10 cellular contexts compared by ENCODE assay signal in the genomic region with DNA sequence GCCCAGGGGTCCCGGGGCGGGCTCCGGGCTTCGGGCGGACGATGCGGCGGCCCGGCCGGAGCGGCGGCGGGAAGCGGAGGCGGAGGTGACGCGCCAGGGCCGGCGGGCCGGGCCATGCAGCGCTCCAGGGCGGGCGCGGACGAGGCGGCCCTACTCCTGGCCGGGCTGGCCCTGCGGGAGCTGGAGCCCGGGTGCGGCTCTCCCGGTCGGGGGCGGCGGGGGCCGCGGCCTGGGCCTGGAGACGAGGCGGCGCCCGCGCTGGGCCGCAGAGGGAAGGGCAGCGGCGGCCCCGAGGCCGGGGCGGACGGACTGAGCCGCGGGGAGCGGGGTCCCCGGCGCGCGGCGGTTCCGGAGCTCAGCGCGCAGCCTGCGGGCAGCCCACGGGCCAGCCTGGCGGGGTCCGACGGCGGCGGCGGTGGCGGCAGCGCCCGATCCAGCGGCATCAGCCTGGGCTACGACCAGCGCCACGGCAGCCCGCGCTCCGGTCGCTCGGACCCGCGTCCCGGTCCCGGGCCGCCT. TPM values are rescaled to one million over a fixed set of nuclear protein-coding genes. Genes with fewer than 3 reads are reported as not detected.
DNase-seq lines count a peak whose midpoint lies in the region; ATAC-seq and TF ChIP-seq lines count a peak whose summit lies in the region.
"Had no signal": no experiment of that assay in that cellular context is flagged by ENCODE, and none has a peak within 500 bp of the region (broad histone marks: within the 10 kb centered on the region; RNA-seq: fewer than 3 reads in every experiment).

No MANE protein-coding gene starts in this region.

- intact Hi-C loops in A673 (cut with micrococcal nuclease; ENCODE audit: unreplicated experiment): no loop called here
- intact Hi-C loops in CD4-positive, alpha-beta memory T cell (cut with micrococcal nuclease): no loop called here

- peak overlapping the region; percentile 76 for H3K9ac ChIP-seq in NT2/D1 (ENCODE audit: insufficient read length, low read depth)
- no peak overlapping the region for H3K9ac ChIP-seq in muscle layer of colon (ENCODE audit: low read length)

- peak; percentile 41 for ATAC-seq in esophagus mucosa
- no peak for ATAC-seq in GM21786 (IDR thresholded peaks at IDR 0.05; ENCODE audit: unreplicated experiment)

- H3K27ac ChIP-seq in A673 (ENCODE audit: low read depth, low read length, poor library complexity, severe bottlenecking): no peak overlapping the region
- H3K27ac ChIP-seq in muscle layer of colon (ENCODE audit: low read depth, low read length): peak overlapping the region; percentile 4
- H3K27ac ChIP-seq in CD4-positive, alpha-beta memory T cell (ENCODE audit: low read depth, low read length): no peak overlapping the region

- no peak overlapping the region for H3K4me3 Mint-ChIP-seq in CD4-positive, alpha-beta memory T cell

- H3K4me1 Mint-ChIP-seq in CD4-positive, alpha-beta memory T cell: peaks cover 0 to 9% (median 4%) of the 10 kb centered on the region in 4 donors

- H3K36me3 ChIP-seq in A673 (ENCODE audit: insufficient read depth, low read length, poor library complexity, severe bottlenecking) (no peaks in the 10 kb centered on the region), NT2/D1 (ENCODE audit: insufficient read depth, insufficient read length, low read length) (peaks cover 11% of the 10 kb centered on the region), muscle layer of colon (ENCODE audit: insufficient read depth, low read length) (no peaks in the 10 kb centered on the region)
- no peaks in the 10 kb centered on the region for H3K36me3 ChIP-seq in CD4-positive, alpha-beta memory T cell (ENCODE audit: insufficient read depth, low read length)

- peak overlapping the region; percentile 61 for H3K4me3 ChIP-seq in A673 (ENCODE audit: low read depth, low read length, poor library complexity, severe bottlenecking)
- H3K4me3 ChIP-seq in NT2/D1 (ENCODE audit: insufficient read length, low read depth): peak overlapping the region; percentile 69
- H3K4me3 ChIP-seq in muscle layer of colon (ENCODE audit: low read depth in 1 of 2, low read length in 2 of 2): peak overlapping the region; percentile 45 to 50
- no peak overlapping the region for H3K4me3 ChIP-seq in CD4-positive, alpha-beta memory T cell (ENCODE audit: low read length in 2 of 2)

- no TSS peak for BruUV-seq in A673 (replicated peaks; lab: Mats Ljungman, UMichigan)

- H3K27me3 Mint-ChIP-seq in CD4-positive, alpha-beta memory T cell: peaks cover 26 to 27% of the 10 kb centered on the region in 2 donors

- H3K36me3 Mint-ChIP-seq in CD4-positive, alpha-beta memory T cell: no peaks in the 10 kb centered on the region
- H3K36me3 Mint-ChIP-seq: activated naive CD8-positive, alpha-beta T cell had no signal

- CTCF ChIA-PET in A673 (lab: Charles Lee): no interaction called here
- CTCF ChIA-PET in CD4-positive, alpha-beta memory T cell (lab: Charles Lee; ENCODE audit: partially characterized antibody): no interaction called here

- POLR2A ChIA-PET in A673 (lab: Charles Lee; ENCODE audit: low non-redundant PET): interaction anchor here (0.6 kb wide), 1 partner anchor 32 kb away, joined by 4 read pairs; no protein-coding TSS in a partner anchor
- POLR2A ChIA-PET in CD4-positive, alpha-beta memory T cell (lab: Charles Lee; ENCODE audit: partially characterized antibody): no interaction called here

- no peak for TF ChIP-seq CTCF in A673 (conservative IDR thresholded peaks at IDR 0.05; ENCODE audit: low read depth, low read length)

- peaks cover 0 to 2% (median 0%) of the 10 kb centered on the region in 8 donors for H3K9me3 Mint-ChIP-seq in CD4-positive, alpha-beta memory T cell

- no peak for DNase-seq in A673 (ENCODE audit: low spot score)
- no peak for DNase-seq in NT2/D1 (ENCODE audit: low read depth, low spot score)
- no peak for DNase-seq in CD4-positive, alpha-beta memory T cell
- no peak for DNase-seq in SIG-M5 treated with dmso at 0.1 percent for 504 hours (lab: John Stamatoyannopoulos, UW; ENCODE audit: unreplicated experiment)
- DNase-seq in KBM-7: no peak
- DNase-seq: CD4-positive, CD25-positive, alpha-beta regulatory T cell had no signal

- H3K9me3 ChIP-seq in A673 (ENCODE audit: low read depth, low read length, poor library complexity, severe bottlenecking) (no peaks in the 10 kb centered on the region), NT2/D1 (ENCODE audit: insufficient read depth, low read length) (no peaks in the 10 kb centered on the region), muscle layer of colon (ENCODE audit: low read length) (no peaks in the 10 kb centered on the region)
- H3K9me3 ChIP-seq in CD4-positive, alpha-beta memory T cell (ENCODE audit: control insufficient read depth in 1 of 2, low read length in 2 of 2): no peaks in the 10 kb centered on the region

- H3K27me3 ChIP-seq in A673 (replicated peaks; ENCODE audit: insufficient read depth, low read depth, low read length, poor library complexity) (no peaks in the 10 kb centered on the region), NT2/D1 (ENCODE audit: insufficient read depth, insufficient read length) (peaks cover 5% of the 10 kb centered on the region), muscle layer of colon (ENCODE audit: control insufficient read depth in 1 of 2, insufficient read depth in 2 of 2, low read length in 2 of 2) (no peaks in the 10 kb centered on the region)
- no peaks in the 10 kb centered on the region for H3K27me3 ChIP-seq in CD4-positive, alpha-beta memory T cell (ENCODE audit: insufficient read depth, low read length)

- H3K27ac Mint-ChIP-seq in CD4-positive, alpha-beta memory T cell: no peak overlapping the region
- H3K27ac Mint-ChIP-seq: activated naive CD8-positive, alpha-beta T cell; CD4-positive, CD25-positive, alpha-beta regulatory T cell had no signal

- in situ Hi-C loops in KBM-7 (cut with MboI; ENCODE audit: low pct_unique_long_range_greater_than_20kb, low sequenced_read_pairs): no loop called here

- H3K4me1 ChIP-seq in A673 (ENCODE audit: insufficient read depth, low read length, poor library complexity, severe bottlenecking) (no peaks in the 10 kb centered on the region), NT2/D1 (ENCODE audit: insufficient read depth, insufficient read length) (peaks cover 10% of the 10 kb centered on the region), muscle layer of colon (ENCODE audit: insufficient read depth, low read length) (peaks cover 11% of the 10 kb centered on the region)
- H3K4me1 ChIP-seq in CD4-positive, alpha-beta memory T cell (ENCODE audit: insufficient read depth, low read length): no peaks in the 10 kb centered on the region

RNA-seq across cellular contexts. Expression of gene WTIP, which starts 0.4 kb away (rescaled TPM):
- total RNA-seq in A673 (2021) (3.4 and 4.7 TPM in 2 replicates), esophagus mucosa (2.7 TPM)
- under 1 TPM; 0.23 to 0.39 TPM for total RNA-seq in CD4-positive, alpha-beta memory T cell
- polyA plus RNA-seq in CD4-positive, alpha-beta memory T cell: not detected
- polyA plus RNA-seq: CD4-positive, CD25-positive, alpha-beta regulatory T cell had no signal

RNA-seq across cellular contexts. Expression of gene UBA2, which starts 53.7 kb away (rescaled TPM):
- total RNA-seq in A673 (2021) (206 and 222 TPM in 2 replicates), esophagus mucosa (60.9 TPM)
- 10 to 100 TPM; 74.9 to 78.7 TPM for total RNA-seq in CD4-positive, alpha-beta memory T cell
- 100 to 1,000 TPM; 102 to 108 TPM for polyA plus RNA-seq in CD4-positive, alpha-beta memory T cell

Comparison
In these comparisons a context has a peak if more than half of its experiments do, and no peak if none do; other contexts are left out.
1. H3K4me3 ChIP-seq: peak in A673 (single experiment), NT2/D1 (single experiment) and muscle layer of colon (2 of 2); none in CD4-positive, alpha-beta memory T cell (0 of 2).